Comparison of ENCODE assay signal across 8 cellular contexts in genomic region chr1:154607748-154608521, GRCh38. TPM values are rescaled to one million over a fixed set of nuclear protein-coding genes. Genes with fewer than 3 reads are reported as not detected.
DNase-seq lines count a peak whose midpoint lies in the region; ATAC-seq and TF ChIP-seq lines count a peak whose summit lies in the region.

Gene ADAR (minus strand): TSS chr1:154608186. CDS start chr1:154608006, 180 bp downstream.

- TF ChIP-seq CTCF in neural crest cell (conservative IDR thresholded peaks at IDR 0.05) (no peak), stomach (IDR thresholded peaks at IDR 0.05) (no peak)

- 0% methylated on average over 31 to 61 of the region's 61 CpGs for WGBS in stomach, 5 donors

- peak; percentile 69 for ATAC-seq in GM21737 (IDR thresholded peaks at IDR 0.05; ENCODE audit: unreplicated experiment)

- peak within 1 kb of the TSS; percentile 70 to 97 (median 86) for H3K4me3 ChIP-seq in stomach

- peaks cover 16 to 64% (median 48%) of the 10 kb centered on the region in 4 donors for H3K4me1 ChIP-seq in stomach

- TF ChIP-seq EP300 in stomach (IDR thresholded peaks at IDR 0.05): no peak

- peak within 1 kb of the TSS; percentile 98 for H3K27ac Mint-ChIP-seq in neural crest cell (ENCODE audit: unreplicated experiment)

- H3K9me3 ChIP-seq in KOPT-K1 (ENCODE audit: insufficient read depth, low read length, poor library complexity, severe bottlenecking): no peaks in the 10 kb centered on the region
- no peaks in the 10 kb centered on the region for H3K9me3 ChIP-seq in stomach

- intact Hi-C loops in stomach (cut with DNase I; ENCODE audit: low total_unique reads): no loop called here

- H3K36me3 ChIP-seq in KOPT-K1 (ENCODE audit: insufficient read depth, low read length) (peaks cover 32% of the 10 kb centered on the region), stomach (peaks cover 0 to 4% (median 0%) of the 10 kb centered on the region in 4 donors)

- H3K4me1 Mint-ChIP-seq in neural crest cell: peaks cover 68% of the 10 kb centered on the region

- no peak for TF ChIP-seq POLR2A in stomach (IDR thresholded peaks at IDR 0.05)

- peaks cover 5% of the 10 kb centered on the region for H3K36me3 Mint-ChIP-seq in neural crest cell (ENCODE audit: low read depth)

- no peaks in the 10 kb centered on the region for H3K27me3 ChIP-seq in stomach

- no peaks in the 10 kb centered on the region for H3K9me3 Mint-ChIP-seq in neural crest cell

- peak within 1 kb of the TSS; percentile 93 for H3K4me3 Mint-ChIP-seq in neural crest cell

- DNase-seq in DMS53 treated with DMSO at 0.1 percent for 48 hours (lab: John Stamatoyannopoulos, UW; ENCODE audit: unreplicated experiment) (peak; percentile 50), SHP77 treated with DMSO at 0.1 percent for 48 hours (lab: John Stamatoyannopoulos, UW) (peak; percentile 29), fibroblast of the conjunctiva (ENCODE audit: low read depth) (peak; percentile 97), neural crest cell (ENCODE audit: low read depth, low spot score) (peak; percentile 59), stomach (peak; percentile 92)
- peak; percentile 83 for DNase-seq in activated effector memory CD4-positive, alpha-beta T cell treated with Interleukin-2 at 50 U/mL for 16 hours

- no peaks in the 10 kb centered on the region for H3K27me3 Mint-ChIP-seq in neural crest cell (ENCODE audit: low read depth)

- H3K27ac ChIP-seq in KOPT-K1 (ENCODE audit: low read depth, low read length, poor library complexity, severe bottlenecking) (peak within 1 kb of the TSS; percentile 92), stomach (peak within 1 kb of the TSS; percentile 97 to 99 (median 99))

RNA-seq across cellular contexts. Expression of gene ADAR, which starts in this region (rescaled TPM):
- total RNA-seq in neural crest cell (148 and 165 TPM in 2 replicates), stomach (100 to 1,000 TPM in 3 of 5 donors, 10 to 100 TPM in 2; 35.6 to 173 (median 110) TPM)
- polyA plus RNA-seq in stomach: 10 to 100 TPM; 23.6 to 31.3 (median 26.8) TPM

Comparison
In these comparisons a context has a peak if more than half of its experiments do, and no peak if none do; other contexts are left out.
1. Peak in every context shown above with its lines: DNase-seq, ATAC-seq, H3K4me3 ChIP-seq and H3K27ac ChIP-seq.
2. DNase-seq: peak in every context shown above with its lines; median percentile 97 in fibroblast of the conjunctiva; 92 in stomach; 83 in activated effector memory CD4-positive, alpha-beta T cell treated with Interleukin-2 at 50 U/mL for 16 hours; 59 in neural crest cell; 50 in DMS53 treated with DMSO at 0.1 percent for 48 hours; 29 in SHP77 treated with DMSO at 0.1 percent for 48 hours.